ENCODE assay signal across 31 cellular contexts in genomic region chrX:151448509-151448908, GRCh38.
"Had no signal": no experiment of that assay in that cellular context is flagged by ENCODE, and none has a peak within 500 bp of the region (broad histone marks: within the 10 kb centered on the region; RNA-seq: fewer than 3 reads in every experiment).

No MANE protein-coding gene starts in this region.

- H3K27me3 Mint-ChIP-seq: progenitor cell of endocrine pancreas; stimulated activated memory B cell treated with anti-CD40 and anti-IgM and Interleukin-4, amounts not matched to agents 10 μg/mL and 1 μg/mL and 100 μg/mL, for 72 hours; stimulated activated naive CD8-positive, alpha-beta T cell treated with anti-CD3 and anti-CD28 coated beads, Interleukin-15, amount 100 ng/mL, for 72 hours; type B pancreatic cell had no signal

- ATAC-seq: natural killer cell; psoas muscle; right cardiac atrium; sciatic nerve; stimulated activated memory B cell treated with anti-CD40 and anti-IgM and Interleukin-4, amounts not matched to agents 10 μg/mL and 1 μg/mL and 100 μg/mL, for 72 hours; stimulated activated naive CD8-positive, alpha-beta T cell treated with anti-CD3 and anti-CD28 coated beads, Interleukin-15, amount 100 ng/mL, for 72 hours; stimulated activated naive CD8-positive, alpha-beta T cell treated with anti-CD3 and anti-CD28 coated beads, Interleukin-15, Interleukin-2, amounts not matched to agents 100 U/mL and 50 U/mL, for 24 hours; upper lobe of right lung had no signal

- H3K4me2 ChIP-seq: neural progenitor cell, smooth muscle cell had no signal

- H3K9me3 ChIP-seq: ovary, psoas muscle, suprapubic skin, testis, tibial artery, transverse colon, upper lobe of right lung, uterus had no signal

- H3K4me3 ChIP-seq: neural progenitor cell, ovary, psoas muscle, skin epidermis, smooth muscle cell, spleen, suprapubic skin, testis, tibial artery, transverse colon, upper lobe of right lung, uterus had no signal

- H3K9me3 Mint-ChIP-seq: natural killer cell; neural progenitor cell; stimulated activated memory B cell treated with anti-CD40 and anti-IgM and Interleukin-4, amounts not matched to agents 10 μg/mL and 1 μg/mL and 100 μg/mL, for 72 hours; stimulated activated naive CD8-positive, alpha-beta T cell treated with anti-CD3 and anti-CD28 coated beads, Interleukin-15, amount 100 ng/mL, for 72 hours; type B pancreatic cell had no signal

- H3K27ac ChIP-seq: neural progenitor cell, ovary, parathyroid adenoma, psoas muscle, skin epidermis, spleen, suprapubic skin, testis, tibial artery, transverse colon, upper lobe of right lung, uterus had no signal

- H3K4me3 Mint-ChIP-seq: natural killer cell; nephron; neural progenitor cell; stimulated activated memory B cell treated with anti-CD40 and anti-IgM and Interleukin-4, amounts not matched to agents 10 μg/mL and 1 μg/mL and 100 μg/mL, for 72 hours; stimulated activated naive CD8-positive, alpha-beta T cell treated with anti-CD3 and anti-CD28 coated beads, Interleukin-15, amount 100 ng/mL, for 72 hours; type B pancreatic cell had no signal

- H2AFZ ChIP-seq: neural progenitor cell, parathyroid adenoma had no signal

- H3K4me1 Mint-ChIP-seq: nephron; neural progenitor cell; stimulated activated memory B cell treated with anti-CD40 and anti-IgM and Interleukin-4, amounts not matched to agents 10 μg/mL and 1 μg/mL and 100 μg/mL, for 72 hours had no signal

- H3K36me3 Mint-ChIP-seq: natural killer cell; neural progenitor cell; stimulated activated memory B cell treated with anti-CD40 and anti-IgM and Interleukin-4, amounts not matched to agents 10 μg/mL and 1 μg/mL and 100 μg/mL, for 72 hours; type B pancreatic cell had no signal

- H3K9ac ChIP-seq: neural progenitor cell, parathyroid adenoma had no signal

- DNase-seq: natural killer cell; occipital lobe; ovary; posterior cingulate gyrus; psoas muscle; right cardiac atrium; spleen; stimulated activated CD4-positive, alpha-beta T cell treated with anti-CD3 and anti-CD28 coated beads, Interleukin-12 subunit alpha, Interleukin-12 subunit beta, amount 100 ng/mL, for 4 hours; stimulated activated CD4-positive, alpha-beta T cell treated with anti-CD3 and anti-CD28 coated beads, Interleukin-1b, Interleukin-23, amount 100 ng/mL, for 48 hours; stimulated activated CD4-positive, alpha-beta T cell treated with anti-CD3 and anti-CD28 coated beads, Interleukin-4, amount 100 ng/mL, for 1 hour; stimulated activated CD4-positive, alpha-beta T cell treated with anti-CD3 and anti-CD28 coated beads, Interleukin-4, amount 100 ng/mL, for 4 hours; stimulated activated CD8-positive, alpha-beta memory T cell treated with anti-CD3 and anti-CD28 coated beads, Interleukin-4, amount 100 ng/mL, for 48 hours; stimulated activated naive CD4-positive, alpha-beta T cell; stimulated activated naive CD8-positive, alpha-beta T cell treated with anti-CD3 and anti-CD28 coated beads, Interleukin-15, amount 100 ng/mL, for 72 hours; stimulated activated naive CD8-positive, alpha-beta T cell treated with anti-CD3 and anti-CD28 coated beads, Interleukin-15, Interleukin-2, amounts not matched to agents 100 U/mL and 50 U/mL, for 24 hours; substantia nigra; testis; tibial artery; transverse colon; upper lobe of right lung; uterus had no signal

- H3K36me3 ChIP-seq: neural progenitor cell, ovary, spleen, suprapubic skin, tibial artery, transverse colon, upper lobe of right lung, uterus had no signal

- H3K79me2 ChIP-seq: parathyroid adenoma had no signal

- H3K4me1 ChIP-seq: neural progenitor cell, parathyroid adenoma, psoas muscle, spleen, suprapubic skin, testis, tibial artery, transverse colon, upper lobe of right lung, uterus had no signal

- H3K27me3 ChIP-seq: neural progenitor cell, ovary, suprapubic skin, testis, tibial artery, transverse colon, upper lobe of right lung, uterus had no signal

- H3K27ac Mint-ChIP-seq: natural killer cell; nephron; neural progenitor cell; progenitor cell of endocrine pancreas; stimulated activated memory B cell treated with anti-CD40 and anti-IgM and Interleukin-4, amounts not matched to agents 10 μg/mL and 1 μg/mL and 100 μg/mL, for 72 hours; stimulated activated naive CD8-positive, alpha-beta T cell treated with anti-CD3 and anti-CD28 coated beads, Interleukin-15, amount 100 ng/mL, for 72 hours; type B pancreatic cell had no signal
